Comparison of ENCODE assay signal across 1 cellular context in genomic region chr2:217792611-217793527, GRCh38.
TF ChIP-seq lines count a peak whose summit lies in the region.

No MANE protein-coding gene starts in this region.

TF ChIP-seq in HepG2, 621 proteins besides CTCF, POLR2A, EP300 and RAD21 (continued from another document and continues in another):
- TF ChIP-seq, protein P1, sequence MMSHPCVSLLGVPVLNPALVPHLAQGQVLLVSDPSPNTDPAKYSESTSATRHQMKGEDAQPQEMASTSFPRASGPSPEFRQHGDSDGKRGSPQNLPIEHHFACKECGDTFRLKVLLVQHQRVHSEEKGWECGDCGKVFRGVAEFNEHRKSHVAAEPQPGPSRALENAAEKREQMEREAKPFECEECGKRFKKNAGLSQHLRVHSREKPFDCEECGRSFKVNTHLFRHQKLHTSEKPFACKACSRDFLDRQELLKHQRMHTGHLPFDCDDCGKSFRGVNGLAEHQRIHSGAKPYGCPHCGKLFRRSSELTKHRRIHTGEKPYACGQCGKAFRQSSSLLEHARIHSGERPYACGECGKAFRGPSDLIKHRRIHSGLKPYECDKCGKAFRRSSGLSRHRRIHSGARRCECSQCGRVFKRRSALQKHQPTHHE (CRISPR knock-in tag; IDR thresholded peaks at IDR 0.05; ENCODE audit: borderline replicate concordance) = no peak
- TF ChIP-seq MEF2D (CRISPR knock-in tag; IDR thresholded peaks at IDR 0.05) (0 out of 2 replicates have a peak, but pooled peaks have one; percentile 27), STAT6 (CRISPR knock-in tag; IDR thresholded peaks at IDR 0.05; ENCODE audit: borderline replicate concordance) (no peak), TGIF2 (CRISPR knock-in tag; IDR thresholded peaks at IDR 0.05) (no peak), EED (CRISPR knock-in tag; IDR thresholded peaks at IDR 0.05) (no peak), ESRRA (CRISPR knock-in tag; IDR thresholded peaks at IDR 0.05; ENCODE audit: low read depth) (peak; percentile 57; the same call in 1 of the 2 replicates), ZBTB38 (CRISPR knock-in tag; IDR thresholded peaks at IDR 0.05) (no peak), RERE (CRISPR knock-in tag; IDR thresholded peaks at IDR 0.05; ENCODE audit: low read depth) (no peak), FOXM1 (CRISPR knock-in tag; IDR thresholded peaks at IDR 0.05) (no peak), ZNF331 (CRISPR knock-in tag; IDR thresholded peaks at IDR 0.05) (no peak), ZNF605 (CRISPR knock-in tag; IDR thresholded peaks at IDR 0.05) (no peak), NR2F2 (IDR thresholded peaks at IDR 0.05; ENCODE audit: borderline replicate concordance, low read depth) (peak; percentile 54; the same call in 1 of the 2 replicates), SKI (IDR thresholded peaks at IDR 0.05; ENCODE audit: partially characterized antibody) (peak; percentile 59), TCF7 (IDR thresholded peaks at IDR 0.05; ENCODE audit: low read depth) (no peak), ZNF205 (CRISPR knock-in tag; IDR thresholded peaks at IDR 0.05) (peak; percentile 99), ZNF709 (CRISPR knock-in tag; IDR thresholded peaks at IDR 0.05) (no peak), IRX3 (CRISPR knock-in tag; IDR thresholded peaks at IDR 0.05; ENCODE audit: borderline replicate concordance, low read depth) (no peak), CHD4 (IDR thresholded peaks at IDR 0.05; ENCODE audit: borderline replicate concordance, low read length) (peak; percentile 58; the same call in 1 of the 2 replicates), HINFP (CRISPR knock-in tag; IDR thresholded peaks at IDR 0.05; ENCODE audit: low read depth) (no peak), CREM (IDR thresholded peaks at IDR 0.05) (no peak), CREM (CRISPR knock-in tag; IDR thresholded peaks at IDR 0.05) (no peak), LRRFIP1 (CRISPR knock-in tag; conservative IDR thresholded peaks at IDR 0.05) (no peak), KAT7 (CRISPR knock-in tag; IDR thresholded peaks at IDR 0.05; ENCODE audit: borderline replicate concordance) (no peak), DNMT3B (CRISPR knock-in tag; conservative IDR thresholded peaks at IDR 0.05) (no peak), ZNF17 (CRISPR knock-in tag; IDR thresholded peaks at IDR 0.05) (no peak), NR2F1 (CRISPR knock-in tag; IDR thresholded peaks at IDR 0.05) (0 out of 4 replicates have a peak, but pooled peaks have one; percentile 22 to 44), TFDP2 (CRISPR knock-in tag; IDR thresholded peaks at IDR 0.05) (no peak), RXRB (CRISPR knock-in tag; IDR thresholded peaks at IDR 0.05; ENCODE audit: borderline replicate concordance) (peak; percentile 89), ZXDC (CRISPR knock-in tag; IDR thresholded peaks at IDR 0.05) (no peak), BCL6 (CRISPR knock-in tag; IDR thresholded peaks at IDR 0.05) (0 out of 2 replicates have a peak, but pooled peaks have one; percentile 19), NR2F6 (IDR thresholded peaks at IDR 0.05) (0 out of 2 replicates have a peak, but pooled peaks have one; percentile 30), NR2F6 (CRISPR knock-in tag; IDR thresholded peaks at IDR 0.05) (peak; percentile 61; the same call in 1 of the 2 replicates), NCOR1 (IDR thresholded peaks at IDR 0.05; ENCODE audit: borderline replicate concordance, low read length) (peak; percentile 45; the same call in 1 of the 2 replicates), ZNF788 (CRISPR knock-in tag; IDR thresholded peaks at IDR 0.05; ENCODE audit: borderline replicate concordance) (no peak)
- TF ChIP-seq, protein P2, sequence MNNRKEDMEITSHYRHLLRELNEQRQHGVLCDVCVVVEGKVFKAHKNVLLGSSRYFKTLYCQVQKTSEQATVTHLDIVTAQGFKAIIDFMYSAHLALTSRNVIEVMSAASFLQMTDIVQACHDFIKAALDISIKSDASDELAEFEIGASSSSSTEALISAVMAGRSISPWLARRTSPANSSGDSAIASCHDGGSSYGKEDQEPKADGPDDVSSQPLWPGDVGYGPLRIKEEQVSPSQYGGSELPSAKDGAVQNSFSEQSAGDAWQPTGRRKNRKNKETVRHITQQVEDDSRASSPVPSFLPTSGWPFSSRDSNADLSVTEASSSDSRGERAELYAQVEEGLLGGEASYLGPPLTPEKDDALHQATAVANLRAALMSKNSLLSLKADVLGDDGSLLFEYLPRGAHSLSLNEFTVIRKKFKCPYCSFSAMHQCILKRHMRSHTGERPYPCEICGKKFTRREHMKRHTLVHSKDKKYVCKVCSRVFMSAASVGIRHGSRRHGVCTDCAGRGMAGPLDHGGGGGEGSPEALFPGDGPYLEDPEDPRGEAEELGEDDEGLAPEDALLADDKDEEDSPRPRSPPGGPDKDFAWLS (CRISPR knock-in tag; IDR thresholded peaks at IDR 0.05; ENCODE audit: borderline replicate concordance) = no peak
- TF ChIP-seq, protein P3, sequence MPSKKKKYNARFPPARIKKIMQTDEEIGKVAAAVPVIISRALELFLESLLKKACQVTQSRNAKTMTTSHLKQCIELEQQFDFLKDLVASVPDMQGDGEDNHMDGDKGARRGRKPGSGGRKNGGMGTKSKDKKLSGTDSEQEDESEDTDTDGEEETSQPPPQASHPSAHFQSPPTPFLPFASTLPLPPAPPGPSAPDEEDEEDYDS (CRISPR knock-in tag; IDR thresholded peaks at IDR 0.05) = no peak
- TF ChIP-seq, protein P4, sequence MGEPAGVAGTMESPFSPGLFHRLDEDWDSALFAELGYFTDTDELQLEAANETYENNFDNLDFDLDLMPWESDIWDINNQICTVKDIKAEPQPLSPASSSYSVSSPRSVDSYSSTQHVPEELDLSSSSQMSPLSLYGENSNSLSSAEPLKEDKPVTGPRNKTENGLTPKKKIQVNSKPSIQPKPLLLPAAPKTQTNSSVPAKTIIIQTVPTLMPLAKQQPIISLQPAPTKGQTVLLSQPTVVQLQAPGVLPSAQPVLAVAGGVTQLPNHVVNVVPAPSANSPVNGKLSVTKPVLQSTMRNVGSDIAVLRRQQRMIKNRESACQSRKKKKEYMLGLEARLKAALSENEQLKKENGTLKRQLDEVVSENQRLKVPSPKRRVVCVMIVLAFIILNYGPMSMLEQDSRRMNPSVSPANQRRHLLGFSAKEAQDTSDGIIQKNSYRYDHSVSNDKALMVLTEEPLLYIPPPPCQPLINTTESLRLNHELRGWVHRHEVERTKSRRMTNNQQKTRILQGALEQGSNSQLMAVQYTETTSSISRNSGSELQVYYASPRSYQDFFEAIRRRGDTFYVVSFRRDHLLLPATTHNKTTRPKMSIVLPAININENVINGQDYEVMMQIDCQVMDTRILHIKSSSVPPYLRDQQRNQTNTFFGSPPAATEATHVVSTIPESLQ (CRISPR knock-in tag; conservative IDR thresholded peaks at IDR 0.05) = no peak
